2 cellular contexts compared by ENCODE assay signal in genomic region chr11:9573775-9574555, GRCh38.
TF ChIP-seq lines count a peak whose summit lies in the region.

No MANE protein-coding gene starts in this region.

TF ChIP-seq in GM12878, 131 proteins besides CTCF, POLR2A, EP300 and RAD21 (continued from another document and continues in another):
- TF ChIP-seq, protein P1, sequence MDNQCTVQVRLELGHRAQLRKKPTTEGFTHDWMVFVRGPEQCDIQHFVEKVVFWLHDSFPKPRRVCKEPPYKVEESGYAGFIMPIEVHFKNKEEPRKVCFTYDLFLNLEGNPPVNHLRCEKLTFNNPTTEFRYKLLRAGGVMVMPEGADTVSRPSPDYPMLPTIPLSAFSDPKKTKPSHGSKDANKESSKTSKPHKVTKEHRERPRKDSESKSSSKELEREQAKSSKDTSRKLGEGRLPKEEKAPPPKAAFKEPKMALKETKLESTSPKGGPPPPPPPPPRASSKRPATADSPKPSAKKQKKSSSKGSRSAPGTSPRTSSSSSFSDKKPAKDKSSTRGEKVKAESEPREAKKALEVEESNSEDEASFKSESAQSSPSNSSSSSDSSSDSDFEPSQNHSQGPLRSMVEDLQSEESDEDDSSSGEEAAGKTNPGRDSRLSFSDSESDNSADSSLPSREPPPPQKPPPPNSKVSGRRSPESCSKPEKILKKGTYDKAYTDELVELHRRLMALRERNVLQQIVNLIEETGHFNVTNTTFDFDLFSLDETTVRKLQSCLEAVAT (IDR thresholded peaks at IDR 0.05) = no peak
- no peak for TF ChIP-seq NFYA (IDR thresholded peaks at IDR 0.05; ENCODE audit: borderline replicate concordance, low read depth, low read length)
- TF ChIP-seq RBBP5 (conservative IDR thresholded peaks at IDR 0.05) = no peak
- TF ChIP-seq TCF12 (IDR thresholded peaks at IDR 0.05; ENCODE audit: low read depth, low read length) = no peak
- TF ChIP-seq KDM1A (IDR thresholded peaks at IDR 0.05; ENCODE audit: borderline replicate concordance) = no peak
- TF ChIP-seq YBX1 (IDR thresholded peaks at IDR 0.05) = no peak
- TF ChIP-seq IKZF2 (IDR thresholded peaks at IDR 0.05) = no peak
- no peak for TF ChIP-seq KAT2A (conservative IDR thresholded peaks at IDR 0.05; ENCODE audit: control insufficient read depth, low read depth, low read length)
- peak; percentile 85 for TF ChIP-seq MXI1 (IDR thresholded peaks at IDR 0.05; ENCODE audit: low read depth, low read length)
- no peak for TF ChIP-seq ASH2L (IDR thresholded peaks at IDR 0.05; ENCODE audit: borderline replicate concordance, low read depth)
- TF ChIP-seq, protein P2, sequence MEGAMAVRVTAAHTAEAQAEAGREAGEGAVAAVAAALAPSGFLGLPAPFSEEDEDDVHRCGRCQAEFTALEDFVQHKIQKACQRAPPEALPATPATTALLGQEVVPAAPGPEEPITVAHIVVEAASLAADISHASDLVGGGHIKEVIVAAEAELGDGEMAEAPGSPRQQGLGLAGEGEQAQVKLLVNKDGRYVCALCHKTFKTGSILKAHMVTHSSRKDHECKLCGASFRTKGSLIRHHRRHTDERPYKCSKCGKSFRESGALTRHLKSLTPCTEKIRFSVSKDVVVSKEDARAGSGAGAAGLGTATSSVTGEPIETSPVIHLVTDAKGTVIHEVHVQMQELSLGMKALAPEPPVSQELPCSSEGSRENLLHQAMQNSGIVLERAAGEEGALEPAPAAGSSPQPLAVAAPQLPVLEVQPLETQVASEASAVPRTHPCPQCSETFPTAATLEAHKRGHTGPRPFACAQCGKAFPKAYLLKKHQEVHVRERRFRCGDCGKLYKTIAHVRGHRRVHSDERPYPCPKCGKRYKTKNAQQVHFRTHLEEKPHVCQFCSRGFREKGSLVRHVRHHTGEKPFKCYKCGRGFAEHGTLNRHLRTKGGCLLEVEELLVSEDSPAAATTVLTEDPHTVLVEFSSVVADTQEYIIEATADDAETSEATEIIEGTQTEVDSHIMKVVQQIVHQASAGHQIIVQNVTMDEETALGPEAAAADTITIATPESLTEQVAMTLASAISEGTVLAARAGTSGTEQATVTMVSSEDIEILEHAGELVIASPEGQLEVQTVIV (IDR thresholded peaks at IDR 0.05; ENCODE audit: borderline replicate concordance, partially characterized antibody) = no peak
- TF ChIP-seq SPI1 (IDR thresholded peaks at IDR 0.05; ENCODE audit: borderline replicate concordance, insufficient read depth, low read depth, low read length) = no peak
- TF ChIP-seq HCFC1 (IDR thresholded peaks at IDR 0.05; ENCODE audit: low read length) = no peak
- TF ChIP-seq, protein P3, sequence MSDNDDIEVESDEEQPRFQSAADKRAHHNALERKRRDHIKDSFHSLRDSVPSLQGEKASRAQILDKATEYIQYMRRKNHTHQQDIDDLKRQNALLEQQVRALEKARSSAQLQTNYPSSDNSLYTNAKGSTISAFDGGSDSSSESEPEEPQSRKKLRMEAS (IDR thresholded peaks at IDR 0.05; ENCODE audit: low read depth, low read length) = peak; percentile 62; the same call in 1 of the 2 replicates
- TF ChIP-seq SMAD1 (IDR thresholded peaks at IDR 0.05; ENCODE audit: low read depth, partially characterized antibody) = no peak
- TF ChIP-seq IRF4 (IDR thresholded peaks at IDR 0.05; ENCODE audit: low read depth, low read length) = no peak
- peak; percentile 65 for TF ChIP-seq SMARCA5 (IDR thresholded peaks at IDR 0.05)
- no peak for TF ChIP-seq ATF3 (IDR thresholded peaks at IDR 0.05; ENCODE audit: borderline replicate concordance, extremely low read depth, low read depth, low read length)
- no peak for TF ChIP-seq MTA3 (IDR thresholded peaks at IDR 0.05; ENCODE audit: borderline replicate concordance, low read length)
- TF ChIP-seq WRNIP1 (IDR thresholded peaks at IDR 0.05; ENCODE audit: borderline replicate concordance, low read depth, low read length) = no peak
- 0 out of 2 replicates have a peak, but pooled peaks have one; percentile 6 for TF ChIP-seq NFXL1 (IDR thresholded peaks at IDR 0.05; ENCODE audit: borderline replicate concordance)
- no peak for TF ChIP-seq ETV6 (conservative IDR thresholded peaks at IDR 0.05 in 1 of 2, IDR thresholded peaks at IDR 0.05 in 1 of 2; ENCODE audit: borderline replicate concordance in 1 of 2, low read depth in 1 of 2)
- no peak for TF ChIP-seq SIX5 (IDR thresholded peaks at IDR 0.05; ENCODE audit: low read depth, low read length, severe bottlenecking)
- TF ChIP-seq, protein P4, sequence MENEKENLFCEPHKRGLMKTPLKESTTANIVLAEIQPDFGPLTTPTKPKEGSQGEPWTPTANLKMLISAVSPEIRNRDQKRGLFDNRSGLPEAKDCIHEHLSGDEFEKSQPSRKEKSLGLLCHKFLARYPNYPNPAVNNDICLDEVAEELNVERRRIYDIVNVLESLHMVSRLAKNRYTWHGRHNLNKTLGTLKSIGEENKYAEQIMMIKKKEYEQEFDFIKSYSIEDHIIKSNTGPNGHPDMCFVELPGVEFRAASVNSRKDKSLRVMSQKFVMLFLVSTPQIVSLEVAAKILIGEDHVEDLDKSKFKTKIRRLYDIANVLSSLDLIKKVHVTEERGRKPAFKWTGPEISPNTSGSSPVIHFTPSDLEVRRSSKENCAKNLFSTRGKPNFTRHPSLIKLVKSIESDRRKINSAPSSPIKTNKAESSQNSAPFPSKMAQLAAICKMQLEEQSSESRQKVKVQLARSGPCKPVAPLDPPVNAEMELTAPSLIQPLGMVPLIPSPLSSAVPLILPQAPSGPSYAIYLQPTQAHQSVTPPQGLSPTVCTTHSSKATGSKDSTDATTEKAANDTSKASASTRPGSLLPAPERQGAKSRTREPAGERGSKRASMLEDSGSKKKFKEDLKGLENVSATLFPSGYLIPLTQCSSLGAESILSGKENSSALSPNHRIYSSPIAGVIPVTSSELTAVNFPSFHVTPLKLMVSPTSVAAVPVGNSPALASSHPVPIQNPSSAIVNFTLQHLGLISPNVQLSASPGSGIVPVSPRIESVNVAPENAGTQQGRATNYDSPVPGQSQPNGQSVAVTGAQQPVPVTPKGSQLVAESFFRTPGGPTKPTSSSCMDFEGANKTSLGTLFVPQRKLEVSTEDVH (IDR thresholded peaks at IDR 0.05; ENCODE audit: low read depth, partially characterized antibody) = no peak
- no peak for TF ChIP-seq TARDBP (IDR thresholded peaks at IDR 0.05; ENCODE audit: borderline replicate concordance)
- TF ChIP-seq TCF3 (IDR thresholded peaks at IDR 0.05; ENCODE audit: borderline replicate concordance, insufficient read depth, low read depth, low read length) = no peak

TF ChIP-seq in HepG2, 621 proteins besides CTCF, POLR2A, EP300 and RAD21 (continued from another document):
- TF ChIP-seq ZNF883 (CRISPR knock-in tag; IDR thresholded peaks at IDR 0.05; ENCODE audit: not compliant biosample characterization) (no peak), SP5 (CRISPR knock-in tag; IDR thresholded peaks at IDR 0.05; ENCODE audit: borderline replicate concordance, low read depth) (no peak), POGK (CRISPR knock-in tag; conservative IDR thresholded peaks at IDR 0.05) (no peak), ZNF256 (CRISPR knock-in tag; conservative IDR thresholded peaks at IDR 0.05) (0 out of 2 replicates have a peak, but pooled peaks have one; percentile 18), ATF1 (CRISPR knock-in tag; IDR thresholded peaks at IDR 0.05) (no peak), ZNF101 (CRISPR knock-in tag; IDR thresholded peaks at IDR 0.05; ENCODE audit: borderline replicate concordance, low read depth) (no peak), ZNF564 (CRISPR knock-in tag; IDR thresholded peaks at IDR 0.05) (no peak; the same call in 1 of the 2 replicates), ZBTB1 (CRISPR knock-in tag; IDR thresholded peaks at IDR 0.05; ENCODE audit: borderline replicate concordance) (no peak), FOXC1 (CRISPR knock-in tag; IDR thresholded peaks at IDR 0.05; ENCODE audit: borderline replicate concordance) (no peak), SRSF9 (IDR thresholded peaks at IDR 0.05; ENCODE audit: borderline replicate concordance, insufficient read depth, low read depth, low read length, poor library complexity, severe bottlenecking) (no peak), ZNF24 (IDR thresholded peaks at IDR 0.05) (no peak), PCBP1 (IDR thresholded peaks at IDR 0.05; ENCODE audit: borderline replicate concordance, low read depth, low read length) (0 out of 2 replicates have a peak, but pooled peaks have one; percentile 5), TCF12 (IDR thresholded peaks at IDR 0.05) (no peak), TCF12 (CRISPR knock-in tag; IDR thresholded peaks at IDR 0.05) (0 out of 2 replicates have a peak, but pooled peaks have one; percentile 4), MAZ (IDR thresholded peaks at IDR 0.05; ENCODE audit: borderline replicate concordance, low read depth, low read length) (no peak), MAZ (CRISPR knock-in tag; IDR thresholded peaks at IDR 0.05; ENCODE audit: low read depth) (peak; percentile 9; the same call in 1 of the 2 replicates)
